In the genomic region with DNA sequence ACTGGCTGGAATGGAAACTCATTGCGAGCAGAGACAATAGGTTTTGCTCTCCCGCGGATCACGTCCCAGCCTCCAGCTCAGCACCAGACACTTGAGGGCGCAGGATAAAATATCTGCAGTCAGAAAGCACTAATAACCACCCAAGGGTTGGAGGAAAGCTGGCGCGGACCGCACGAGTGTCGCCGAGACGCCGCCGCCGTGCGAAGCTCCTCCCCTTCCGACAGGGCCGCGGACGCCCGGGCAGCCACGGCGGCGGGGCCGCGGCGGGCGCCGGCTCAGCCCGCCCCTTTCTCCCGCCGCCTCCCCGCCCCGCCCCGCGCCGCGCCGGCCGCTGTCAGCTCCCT, we compare ENCODE assay signal across 8 cellular contexts. TPM values are rescaled to one million over a fixed set of nuclear protein-coding genes. Genes with fewer than 3 reads are reported as not detected.
A peak's percentile ranks its signal among the peaks of the same experiment; 100 is the strongest.
DNase-seq lines count a peak whose midpoint lies in the region; ATAC-seq and TF ChIP-seq lines count a peak whose summit lies in the region.

A gene with protein sequence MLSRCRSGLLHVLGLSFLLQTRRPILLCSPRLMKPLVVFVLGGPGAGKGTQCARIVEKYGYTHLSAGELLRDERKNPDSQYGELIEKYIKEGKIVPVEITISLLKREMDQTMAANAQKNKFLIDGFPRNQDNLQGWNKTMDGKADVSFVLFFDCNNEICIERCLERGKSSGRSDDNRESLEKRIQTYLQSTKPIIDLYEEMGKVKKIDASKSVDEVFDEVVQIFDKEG (plus strand): TSS at position 213 of the 344 bp plus-strand sequence. CDS start 156 bp downstream, outside the sequence.

- H3K27me3 ChIP-seq in adrenal gland, result no peaks in the 10 kb centered on the region
- H3K27me3 ChIP-seq in left ventricle myocardium inferior (ENCODE audit: low read depth), result no peaks in the 10 kb centered on the region
- no peaks in the 10 kb centered on the region for H3K27me3 ChIP-seq in psoas muscle (ENCODE audit: insufficient read depth in 3 of 3, low read length in 2 of 3)

- peak; percentile 26 for TF ChIP-seq CTCF in GM13977 (IDR thresholded peaks at IDR 0.05; ENCODE audit: extremely low read depth, insufficient read depth, missing control alignments)
- TF ChIP-seq CTCF in adrenal gland (IDR thresholded peaks at IDR 0.05), result no peak
- TF ChIP-seq CTCF in left ventricle myocardium inferior (IDR thresholded peaks at IDR 0.05; ENCODE audit: borderline replicate concordance), result peak; percentile 26
- TF ChIP-seq CTCF in psoas muscle (IDR thresholded peaks at IDR 0.05), result no peak

- no peak for TF ChIP-seq POLR2A in adrenal gland (IDR thresholded peaks at IDR 0.05)

- 0 to 2% (median 0%) methylated on average over 4 to 28 of the region's 40 CpGs for whole genome bisulfite sequencing in adrenal gland, 4 donors
- WGBS in psoas muscle, 3 donors, result 0% methylated on average over 16 to 40 of the region's 40 CpGs
- under 1% methylated on average over 37 of the region's 40 CpGs for WGBS in urinary bladder

- H3K36me3 ChIP-seq in adrenal gland (replicated peaks in 1 of 2), result no peaks in the 10 kb centered on the region
- no peaks in the 10 kb centered on the region for H3K36me3 ChIP-seq in left ventricle myocardium inferior
- H3K36me3 ChIP-seq in psoas muscle (ENCODE audit: insufficient read depth in 1 of 2, low read depth in 1 of 2), result peaks cover 0 to 4% of the 10 kb centered on the region in 2 donors
- H3K36me3 ChIP-seq in urinary bladder (ENCODE audit: insufficient read depth), result no peaks in the 10 kb centered on the region

- H3K4me3 ChIP-seq in adrenal gland (peak within 1 kb of the TSS; percentile 80 to 93 (median 85)), left ventricle myocardium inferior (peak within 1 kb of the TSS; percentile 94), psoas muscle (peak within 1 kb of the TSS; percentile 88), urinary bladder (ENCODE audit: low read depth, low read length) (peak within 1 kb of the TSS; percentile 97)

- peak; percentile 73 for ATAC-seq in HG02852 (IDR thresholded peaks at IDR 0.05; ENCODE audit: unreplicated experiment)
- ATAC-seq in psoas muscle, result peak; percentile 80 to 84 (median 82)

- peaks cover 21 to 40% of the 10 kb centered on the region in 2 donors for H3K4me1 ChIP-seq in adrenal gland (replicated peaks in 1 of 2)
- H3K4me1 ChIP-seq in left ventricle myocardium inferior, result peaks cover 47% of the 10 kb centered on the region
- peaks cover 28% of the 10 kb centered on the region for H3K4me1 ChIP-seq in psoas muscle
- peaks cover 3% of the 10 kb centered on the region for H3K4me1 ChIP-seq in urinary bladder (ENCODE audit: insufficient read depth)

- intact Hi-C loops in adrenal gland (cut with DNase I) (no loop called here), left ventricle myocardium inferior (cut with micrococcal nuclease) (no loop called here), psoas muscle (cut with DNase I) (loop anchor here (2.0 to 5.0 kb wide), 2 partner anchors 19 to 141 kb away; a partner anchor contains a TSS)

- H3K9me3 ChIP-seq in adrenal gland (replicated peaks in 1 of 3) (no peaks in the 10 kb centered on the region), left ventricle myocardium inferior (replicated peaks) (no peaks in the 10 kb centered on the region), psoas muscle (no peaks in the 10 kb centered on the region)

- DNase-seq in GM13977 (ENCODE audit: low spot score) (peak; percentile 90), NCI-H1417 treated with DMSO at 0.1 percent for 48 hours (lab: John Stamatoyannopoulos, UW) (peak; percentile 48), T-helper 1 cell (peak; percentile 56 to 81 (median 73)), adrenal gland (peak; percentile 80 to 92 (median 82)), left ventricle myocardium inferior (peak; percentile 85), psoas muscle (peak; percentile 85 to 93)

- in situ Hi-C loops in GM13977 (cut with MboI; ENCODE audit: low pct_unique_long_range_greater_than_20kb, low sequenced_read_pairs, unreplicated experiment), result no loop called here

- H3K27ac ChIP-seq in adrenal gland, result peak within 1 kb of the TSS; percentile 68 to 98 (median 97)
- H3K27ac ChIP-seq in left ventricle myocardium inferior (replicated peaks), result peak within 1 kb of the TSS; percentile 99
- peak within 1 kb of the TSS; percentile 97 for H3K27ac ChIP-seq in psoas muscle
- peak within 1 kb of the TSS; percentile 99 for H3K27ac ChIP-seq in urinary bladder (ENCODE audit: low read depth)

RNA-seq across cellular contexts. Expression of the gene that starts here (rescaled TPM):
- total RNA-seq in adrenal gland (10 to 100 TPM; 31.4 to 87.6 (median 65.0) TPM), left ventricle myocardium inferior (78.2 TPM), psoas muscle (10 to 100 TPM; 37.8 to 77.9 (median 66.3) TPM), urinary bladder (146 TPM)
- polyA plus RNA-seq in adrenal gland (100 to 1,000 TPM in 1 of 3 donors, 10 to 100 TPM in 2; 31.0 to 124 (median 44.3) TPM), psoas muscle (100 to 1,000 TPM in 1 of 3 donors, 10 to 100 TPM in 2; 46.9 to 114 (median 62.9) TPM), urinary bladder (92.0 TPM)

Comparison
In these comparisons a context has a peak if more than half of its experiments do, and no peak if none do; other contexts are left out.
1. Peak in every context shown above with its lines: DNase-seq, ATAC-seq, H3K4me3 ChIP-seq and H3K27ac ChIP-seq.
2. CTCF ChIP-seq: peak in GM13977 (single experiment) and left ventricle myocardium inferior (single experiment); none in adrenal gland (0 of 6) and psoas muscle (single experiment).
3. intact Hi-C loops: an anchor here in psoas muscle (2.0 to 5.0 kb wide); none called in adrenal gland and left ventricle myocardium inferior.